2 cellular contexts compared by ENCODE assay signal in the genomic region with DNA sequence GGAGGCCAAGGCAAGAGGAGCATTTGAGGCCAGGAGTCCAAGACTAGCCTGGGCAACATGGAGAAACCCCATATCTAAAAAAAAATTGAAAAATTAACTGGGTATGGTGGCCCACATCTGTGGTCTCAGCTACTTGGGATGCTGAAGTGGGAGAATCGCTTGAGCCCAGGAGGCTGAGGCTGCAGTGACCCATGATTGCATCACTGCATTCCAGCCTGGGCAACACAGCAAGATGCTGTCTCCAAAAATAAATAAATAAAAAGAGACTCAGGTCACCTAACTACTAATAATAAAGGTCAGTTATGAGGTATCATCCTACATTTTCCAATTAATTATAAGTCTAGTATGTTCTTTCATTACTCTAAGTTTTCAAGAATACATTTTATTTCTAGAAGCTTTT.
TF ChIP-seq lines count a peak whose summit lies in the region.

No MANE protein-coding gene starts in this region.

TF ChIP-seq in IMR-90, 13 proteins besides CTCF, POLR2A, EP300 and RAD21:
- TF ChIP-seq MAFK (IDR thresholded peaks at IDR 0.05; ENCODE audit: low read depth, low read length) = no peak
- peak; percentile 38; the same call in 1 of the 2 replicates for TF ChIP-seq CEBPB (IDR thresholded peaks at IDR 0.05; ENCODE audit: low read depth, low read length)
TF ChIP-seq in IMR-90: peak in this region for 1.

TF ChIP-seq in K562, 482 proteins besides CTCF, POLR2A, EP300 and RAD21:
- TF ChIP-seq ZNF76 (CRISPR knock-in tag; IDR thresholded peaks at IDR 0.05; ENCODE audit: borderline replicate concordance) (no peak), ZNF583 (CRISPR knock-in tag; IDR thresholded peaks at IDR 0.05) (no peak), CEBPG (CRISPR knock-in tag; IDR thresholded peaks at IDR 0.05) (peak; percentile 64; the same call in 1 of the 2 replicates), CEBPG (tag; conservative IDR thresholded peaks at IDR 0.05 in 1 of 2, IDR thresholded peaks at IDR 0.05 in 1 of 2) (peak; percentile 51 to 68; a peak in 3 of 4 replicates), ZNF445 (CRISPR knock-in tag; IDR thresholded peaks at IDR 0.05; ENCODE audit: low read depth) (no peak), ZNF143 (CRISPR knock-in tag; IDR thresholded peaks at IDR 0.05) (no peak), HDAC2 (IDR thresholded peaks at IDR 0.05) (no peak), CEBPB (tag; IDR thresholded peaks at IDR 0.05) (peak; percentile 35; the same call in 1 of the 2 replicates), MTF1 (CRISPR knock-in tag; IDR thresholded peaks at IDR 0.05; ENCODE audit: borderline replicate concordance) (no peak)
- TF ChIP-seq, protein P1, sequence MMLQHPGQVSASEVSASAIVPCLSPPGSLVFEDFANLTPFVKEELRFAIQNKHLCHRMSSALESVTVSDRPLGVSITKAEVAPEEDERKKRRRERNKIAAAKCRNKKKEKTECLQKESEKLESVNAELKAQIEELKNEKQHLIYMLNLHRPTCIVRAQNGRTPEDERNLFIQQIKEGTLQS (IDR thresholded peaks at IDR 0.05) = peak; percentile 68
- TF ChIP-seq, protein P1 (CRISPR knock-in tag; conservative IDR thresholded peaks at IDR 0.05) = no peak
- TF ChIP-seq, protein P2, sequence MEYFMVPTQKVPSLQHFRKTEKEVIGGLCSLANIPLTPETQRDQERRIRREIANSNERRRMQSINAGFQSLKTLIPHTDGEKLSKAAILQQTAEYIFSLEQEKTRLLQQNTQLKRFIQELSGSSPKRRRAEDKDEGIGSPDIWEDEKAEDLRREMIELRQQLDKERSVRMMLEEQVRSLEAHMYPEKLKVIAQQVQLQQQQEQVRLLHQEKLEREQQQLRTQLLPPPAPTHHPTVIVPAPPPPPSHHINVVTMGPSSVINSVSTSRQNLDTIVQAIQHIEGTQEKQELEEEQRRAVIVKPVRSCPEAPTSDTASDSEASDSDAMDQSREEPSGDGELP (CRISPR knock-in tag; IDR thresholded peaks at IDR 0.05; ENCODE audit: borderline replicate concordance) = no peak
